Comparison of ENCODE assay signal across 10 cellular contexts in the genomic region with DNA sequence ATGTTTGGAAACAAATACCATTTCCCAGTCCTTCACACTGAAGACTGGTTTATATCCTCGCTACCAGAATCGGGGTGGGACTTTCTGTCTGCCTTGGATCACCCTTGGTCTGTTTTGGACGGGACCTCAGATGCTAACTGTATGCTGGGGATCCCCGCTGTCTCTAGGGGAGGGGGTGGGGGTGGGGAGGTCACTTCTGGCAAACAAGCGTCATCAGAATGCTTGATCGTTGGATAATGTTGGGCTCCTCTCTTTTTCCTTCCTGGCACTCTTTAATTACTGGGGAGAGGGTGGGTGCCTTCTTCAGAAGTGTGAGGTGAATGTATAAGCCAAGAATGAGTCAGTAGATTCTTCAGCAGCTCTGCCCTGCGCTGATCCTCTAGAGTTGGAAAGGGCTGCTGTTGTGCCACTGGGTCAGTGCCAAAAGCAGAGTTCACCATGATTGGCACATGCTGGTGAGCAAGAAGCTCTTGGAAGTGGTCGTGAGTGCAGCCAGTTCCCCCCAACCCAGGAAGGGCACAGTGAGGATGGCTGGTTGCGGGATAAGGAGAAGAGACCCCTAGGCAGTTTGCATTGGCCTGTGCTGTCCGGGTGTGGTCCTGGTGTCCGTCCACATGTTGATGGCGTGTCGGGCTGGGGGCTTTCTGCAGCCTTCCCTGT. TPM values are rescaled to one million over a fixed set of nuclear protein-coding genes. Genes with fewer than 3 reads are reported as not detected.
DNase-seq lines count a peak whose midpoint lies in the region; ATAC-seq, FAIRE-seq and TF ChIP-seq lines count a peak whose summit lies in the region.
"Had no signal": no experiment of that assay in that cellular context is flagged by ENCODE, and none has a peak within 500 bp of the region (broad histone marks: within the 10 kb centered on the region; RNA-seq: fewer than 3 reads in every experiment).

No MANE protein-coding gene starts in this region.

- H3K36me3 Mint-ChIP-seq in activated naive CD4-positive, alpha-beta T cell treated with anti-CD3 and anti-CD28 coated beads, Interleukin-2, amount 10 ng/mL, durations not matched to agents 7 days and 5 days, result peaks cover 53% of the 10 kb centered on the region

- H3K27ac ChIP-seq in GM12878 (ENCODE audit: control insufficient read depth, insufficient read depth) (peak overlapping the region; percentile 96), right lobe of liver (peak overlapping the region; percentile 67 to 87 (median 71)), transverse colon (peak overlapping the region; percentile 81 to 86 (median 82))

- POLR2A ChIA-PET in GM12878 (lab: Charles Lee), result no interaction called here

- no peak for TF ChIP-seq POLR2A in GM12878 (IDR thresholded peaks at IDR 0.05; ENCODE audit: low read depth, low read length)
- no peak for TF ChIP-seq POLR2A in right lobe of liver (IDR thresholded peaks at IDR 0.05)
- no peak for TF ChIP-seq POLR2A in transverse colon (IDR thresholded peaks at IDR 0.05)

- BruUV-seq in GM12878 (replicated peaks; lab: Mats Ljungman, UMichigan), result no TSS peak

- TF ChIP-seq CTCF in GM12878 (IDR thresholded peaks at IDR 0.05 in 2 of 3, conservative IDR thresholded peaks at IDR 0.05 in 1 of 3; ENCODE audit: control insufficient read depth in 2 of 3, extremely low read depth in 1 of 3, insufficient read depth in 1 of 3, low read depth in 3 of 3, low read length in 3 of 3) (no peak), right lobe of liver (IDR thresholded peaks at IDR 0.05) (no peak), transverse colon (IDR thresholded peaks at IDR 0.05) (no peak)

- no peak for TF ChIP-seq RAD21 in GM12878 (IDR thresholded peaks at IDR 0.05; ENCODE audit: insufficient read depth, low read depth, low read length)

- FAIRE-seq in GM12878 (lab: Jason Lieb, UNC), result no peak
- FAIRE-seq: TTC549 had no signal

- H3K79me2 ChIP-seq in GM12878 (ENCODE audit: control insufficient read depth, insufficient read depth, low read length), result peaks cover 47% of the 10 kb centered on the region

- H2AFZ ChIP-seq in GM12878 (ENCODE audit: control insufficient read depth, low read depth, low read length), result no peak overlapping the region

- DNase-seq in activated naive CD4-positive, alpha-beta T cell treated with anti-CD3 and anti-CD28 coated beads, Interleukin-2, amount 10 ng/mL, durations not matched to agents 7 days and 5 days, result no peak
- DNase-seq in activated naive CD4-positive, alpha-beta T cell treated with Interleukin-2 at 50 U/mL for 16 hours, result no peak
- DNase-seq in GM12878 (ENCODE audit: low read depth, low spot score) (no peak), right lobe of liver (no peak), transverse colon (no peak), NCI-H146 treated with DMSO at 0.1 percent for 48 hours (lab: John Stamatoyannopoulos, UW; ENCODE audit: unreplicated experiment) (no peak), NOMO-1 treated with dmso at 0.1 percent for 144 hours (lab: John Stamatoyannopoulos, UW; ENCODE audit: unreplicated experiment) (no peak)
- DNase-seq: islet precursor cell had no signal

- H3K4me1 Mint-ChIP-seq in activated naive CD4-positive, alpha-beta T cell treated with anti-CD3 and anti-CD28 coated beads, Interleukin-2, amount 10 ng/mL, durations not matched to agents 7 days and 5 days, result peaks cover 74% of the 10 kb centered on the region

- CTCF ChIA-PET in activated naive CD4-positive, alpha-beta T cell treated with anti-CD3 and anti-CD28 coated beads, Interleukin-2, amount 10 ng/mL, durations not matched to agents 7 days and 5 days (lab: Charles Lee), result interaction anchor here (0.6 to 1.4 kb wide), 2 partner anchors 30 to 57 kb away, joined by 3 read pairs; no protein-coding TSS in a partner anchor
- CTCF ChIA-PET in GM12878 (lab: Yijun Ruan, JAX), result no interaction called here

- ATAC-seq in GM12878, result no peak
- no peak for ATAC-seq in right lobe of liver
- no peak for ATAC-seq in HG03439 (IDR thresholded peaks at IDR 0.05; ENCODE audit: unreplicated experiment)

- no peaks in the 10 kb centered on the region for H3K9me3 ChIP-seq in GM12878 (replicated peaks; ENCODE audit: control insufficient read depth, insufficient read depth, low read length)
- H3K9me3 ChIP-seq in right lobe of liver, result no peaks in the 10 kb centered on the region
- H3K9me3 ChIP-seq in transverse colon, result no peaks in the 10 kb centered on the region

- H3K4me3 ChIP-seq in GM12878 (peak overlapping the region; percentile 24), right lobe of liver (no peak overlapping the region), transverse colon (no peak overlapping the region)

- intact Hi-C loops in GM12878 (cut with micrococcal nuclease; ENCODE audit: unreplicated experiment), result no loop called here
- intact Hi-C loops in right lobe of liver (cut with DNase I), result no loop called here
- intact Hi-C loops in transverse colon (cut with DNase I; ENCODE audit: low total_unique reads), result no loop called here

- TF ChIP-seq EP300 in GM12878 (IDR thresholded peaks at IDR 0.05; ENCODE audit: borderline replicate concordance in 1 of 2, control insufficient read depth in 1 of 2, low read depth in 2 of 2, low read length in 2 of 2), result no peak
- peak; percentile 5 for TF ChIP-seq EP300 in transverse colon (IDR thresholded peaks at IDR 0.05; ENCODE audit: low read depth)

- no peaks in the 10 kb centered on the region for H3K27me3 Mint-ChIP-seq in activated naive CD4-positive, alpha-beta T cell treated with anti-CD3 and anti-CD28 coated beads, Interleukin-2, amount 10 ng/mL, durations not matched to agents 7 days and 5 days

- H3K4me3 Mint-ChIP-seq in activated naive CD4-positive, alpha-beta T cell treated with anti-CD3 and anti-CD28 coated beads, Interleukin-2, amount 10 ng/mL, durations not matched to agents 7 days and 5 days, result peak overlapping the region; percentile 79

- RAD21 ChIA-PET in GM12878 (lab: Charles Lee; ENCODE audit: unreplicated experiment), result interaction anchor here (1.9 kb wide), 1 partner anchor 57 kb away, joined by 6 read pairs; no protein-coding TSS in a partner anchor

- peak overlapping the region; percentile 87 for H3K4me2 ChIP-seq in GM12878 (ENCODE audit: control insufficient read depth, insufficient read depth)

- peak overlapping the region; percentile 66 for H3K9ac ChIP-seq in GM12878 (ENCODE audit: control insufficient read depth, insufficient read depth, low read length)

- H3K27me3 ChIP-seq in GM12878 (replicated peaks in 1 of 2; ENCODE audit: control insufficient read depth in 2 of 2, insufficient read depth in 2 of 2, low read length in 1 of 2) (no peaks in the 10 kb centered on the region), right lobe of liver (no peaks in the 10 kb centered on the region), transverse colon (no peaks in the 10 kb centered on the region)

- no peaks in the 10 kb centered on the region for H3K9me3 Mint-ChIP-seq in activated naive CD4-positive, alpha-beta T cell treated with anti-CD3 and anti-CD28 coated beads, Interleukin-2, amount 10 ng/mL, durations not matched to agents 7 days and 5 days

- H3K27ac Mint-ChIP-seq in activated naive CD4-positive, alpha-beta T cell treated with anti-CD3 and anti-CD28 coated beads, Interleukin-2, amount 10 ng/mL, durations not matched to agents 7 days and 5 days, result peak overlapping the region; percentile 98

- H3K36me3 ChIP-seq in GM12878 (ENCODE audit: control insufficient read depth in 2 of 2, insufficient read depth in 2 of 2, low read length in 1 of 2) (peaks cover 2 to 6% of the 10 kb centered on the region in 2 experiments; a peak in 3 of 4 replicates), right lobe of liver (no peaks in the 10 kb centered on the region), transverse colon (peaks cover 0 to 4% (median 0%) of the 10 kb centered on the region in 4 donors)

- WGBS in GM12878 (ENCODE audit: insufficient coverage, insufficient replicate concordance, low lambda C conversion rate, missing lambda C conversion rate), result 39% methylated on average over 13 of the region's 13 CpGs
- 49% methylated on average over 3 of the region's 13 CpGs for WGBS in right lobe of liver (ENCODE audit: insufficient coverage, low coverage, low lambda C conversion rate, missing lambda C conversion rate)
- 71 to 89% methylated on average over 7 to 13 of the region's 13 CpGs for WGBS in transverse colon (ENCODE audit: low coverage in 1 of 2), 2 donors

- H3K4me1 ChIP-seq in GM12878 (ENCODE audit: control insufficient read depth, insufficient read depth, low read length), result peaks cover 46% of the 10 kb centered on the region
- H3K4me1 ChIP-seq in right lobe of liver, result peaks cover 0 to 32% (median 12%) of the 10 kb centered on the region in 4 donors
- H3K4me1 ChIP-seq in transverse colon, result peaks cover 16 to 33% (median 23%) of the 10 kb centered on the region in 4 donors

- SMC1A ChIA-PET in GM12878 (lab: Charles Lee; ENCODE audit: uncharacterized antibody, unreplicated experiment), result no interaction called here

- no peaks in the 10 kb centered on the region for H4K20me1 ChIP-seq in GM12878 (ENCODE audit: control insufficient read depth, insufficient read depth)

- in situ Hi-C loops in GM12878 (cut with MboI) (no loop called here), transverse colon (cut with MboI; ENCODE audit: low pct_ligation_motif_present in 1 of 4, low pct_unique_long_range_greater_than_20kb in 1 of 4, low sequenced_read_pairs in 3 of 4) (no loop called here)

TF ChIP-seq in GM12878, 131 proteins besides CTCF, POLR2A, EP300 and RAD21 (continues in another document):
- TF ChIP-seq HDGF (IDR thresholded peaks at IDR 0.05) (no peak), MEF2A (IDR thresholded peaks at IDR 0.05; ENCODE audit: insufficient read depth, low read depth, low read length) (no peak), ZSCAN29 (IDR thresholded peaks at IDR 0.05) (no peak), TAF1 (IDR thresholded peaks at IDR 0.05; ENCODE audit: borderline replicate concordance, low read depth, low read length) (no peak)

RNA-seq across cellular contexts. Expression of gene DGKD, which starts 32.2 kb away (rescaled TPM):
- 96.2 and 112 TPM in 2 replicates for total RNA-seq in GM12878 (2013; cell fraction: nucleolus; rRNA removed)
- total RNA-seq in GM12878 (2014; rRNA removed) (22.6 and 29.2 TPM in 2 replicates), GM12878 (2014; rRNA removed; fragmentation: Illumina TruSeq; extraction: Trizol) (25.2 and 25.6 TPM in 2 replicates), GM12878 (2021) (81.9 and 82.7 TPM in 2 replicates), right lobe of liver (10 to 100 TPM in 4 of 6 experiments, 1 to 10 TPM in 2; 6.5 to 16.6 (median 14.2) TPM), transverse colon (100 to 1,000 TPM in 1 of 4 donors, 10 to 100 TPM in 3; 55.7 to 166 (median 91.5) TPM)
- 55.1 TPM for polyA plus RNA-seq in GM12878 (2011; ENCODE audit: low read depth)
- polyA plus RNA-seq in GM12878 (2011; rRNA removed) (12.0 and 15.4 TPM in 2 replicates), GM12878 (2014; fragmentation: Illumina TruSeq; extraction: Trizol) (18.6 and 28.5 TPM in 2 replicates), GM12878 (2014; fragmentation: Nextera tagmentation; extraction: Ambion mirVana) (1 to 10 TPM; 2.7 to 3.1 TPM), GM12878 (2014; rRNA removed) (53.5 and 57.9 TPM in 2 replicates), GM12878 (2016; fragmentation: Nextera tagmentation; extraction: Ambion mirVana) (10 to 100 TPM; 29.2 to 32.1 TPM)
- polyA plus RNA-seq in GM12878 (2011; cell fraction: cytosol; rRNA removed), result 7.8 and 9.9 TPM in 2 replicates
- polyA plus RNA-seq in GM12878 (2011; cell fraction: nucleus; rRNA removed), result 110 and 119 TPM in 2 replicates
- 70.0 and 82.2 TPM in 2 replicates for polyA plus RNA-seq in GM12878 (2012)
- 25.9 and 28.8 TPM in 2 replicates for polyA minus RNA-seq in GM12878 (2011; rRNA and poly(A)+ RNA removed)
- polyA minus RNA-seq in GM12878 (2011; cell fraction: cytosol; rRNA and poly(A)+ RNA removed), result 4.5 and 6.2 TPM in 2 replicates
- polyA minus RNA-seq in GM12878 (2011; cell fraction: nucleus; rRNA and poly(A)+ RNA removed), result 16.9 and 28.6 TPM in 2 replicates
